In the genomic region with DNA sequence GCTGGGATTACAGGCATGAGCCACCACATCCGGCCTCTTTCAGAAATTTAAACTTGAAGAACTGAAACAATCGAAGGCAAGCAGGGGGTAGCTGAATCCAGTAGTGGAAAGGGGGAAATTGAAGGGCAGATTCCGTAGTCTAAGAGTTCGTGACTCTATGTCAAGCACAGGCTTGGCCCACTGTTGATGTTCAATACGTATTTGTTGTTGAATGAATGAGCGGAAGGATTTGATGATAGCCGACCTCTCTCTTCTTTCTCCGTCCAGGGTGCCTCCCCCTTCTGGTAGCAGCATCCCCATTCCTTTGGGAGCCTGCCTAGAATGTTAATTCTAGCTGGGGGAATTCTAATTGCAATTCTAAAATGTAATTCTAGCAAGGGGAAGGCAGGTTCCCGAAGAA, we compare ENCODE assay signal across 1 cellular context.
TF ChIP-seq lines count a peak whose summit lies in the region.

No MANE protein-coding gene starts in this region.

TF ChIP-seq in K562, 482 proteins besides CTCF, POLR2A, EP300 and RAD21:
- TF ChIP-seq, protein P1, sequence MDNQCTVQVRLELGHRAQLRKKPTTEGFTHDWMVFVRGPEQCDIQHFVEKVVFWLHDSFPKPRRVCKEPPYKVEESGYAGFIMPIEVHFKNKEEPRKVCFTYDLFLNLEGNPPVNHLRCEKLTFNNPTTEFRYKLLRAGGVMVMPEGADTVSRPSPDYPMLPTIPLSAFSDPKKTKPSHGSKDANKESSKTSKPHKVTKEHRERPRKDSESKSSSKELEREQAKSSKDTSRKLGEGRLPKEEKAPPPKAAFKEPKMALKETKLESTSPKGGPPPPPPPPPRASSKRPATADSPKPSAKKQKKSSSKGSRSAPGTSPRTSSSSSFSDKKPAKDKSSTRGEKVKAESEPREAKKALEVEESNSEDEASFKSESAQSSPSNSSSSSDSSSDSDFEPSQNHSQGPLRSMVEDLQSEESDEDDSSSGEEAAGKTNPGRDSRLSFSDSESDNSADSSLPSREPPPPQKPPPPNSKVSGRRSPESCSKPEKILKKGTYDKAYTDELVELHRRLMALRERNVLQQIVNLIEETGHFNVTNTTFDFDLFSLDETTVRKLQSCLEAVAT (IDR thresholded peaks at IDR 0.05): peak in 1 of 2 experiments; percentile 69; a peak in 2 of 4 replicates
- TF ChIP-seq NFIC (IDR thresholded peaks at IDR 0.05): no peak
- no peak for TF ChIP-seq ZNF134 (CRISPR knock-in tag; conservative IDR thresholded peaks at IDR 0.05)
- TF ChIP-seq PRDM10 (IDR thresholded peaks at IDR 0.05; ENCODE audit: partially characterized antibody): peak; percentile 77
- TF ChIP-seq ZNF57 (CRISPR knock-in tag; IDR thresholded peaks at IDR 0.05): no peak
- no peak for TF ChIP-seq RFX7 (CRISPR knock-in tag; IDR thresholded peaks at IDR 0.05)
